23 cellular contexts compared by ENCODE assay signal in genomic region chr1:31655756-31656155, GRCh38. TPM values are rescaled to one million over a fixed set of nuclear protein-coding genes. Genes with fewer than 3 reads are reported as not detected.
DNase-seq lines count a peak whose midpoint lies in the region; ATAC-seq and TF ChIP-seq lines count a peak whose summit lies in the region.
"Had no signal": no experiment of that assay in that cellular context is flagged by ENCODE, and none has a peak within 500 bp of the region (broad histone marks: within the 10 kb centered on the region; RNA-seq: fewer than 3 reads in every experiment).

No MANE protein-coding gene starts in this region.

- intact Hi-C loops in Right ventricle myocardium superior (cut with DNase I) (no loop called here), right cardiac atrium (cut with DNase I) (loop anchor here in 1 of 4 donors (5.0 kb wide), 1 partner anchor 137 kb away; no protein-coding TSS in a partner anchor)

- H3K27me3 ChIP-seq in right cardiac atrium (ENCODE audit: control insufficient read depth, insufficient read depth) = no peaks in the 10 kb centered on the region
- no peaks in the 10 kb centered on the region for H3K27me3 ChIP-seq in endodermal cell (ENCODE audit: control insufficient read depth, insufficient read depth, low read length, poor library complexity, severe bottlenecking)

- H3K27me3 Mint-ChIP-seq in endodermal cell (ENCODE audit: insufficient read depth) = peaks cover 1% of the 10 kb centered on the region
- peaks cover 8% of the 10 kb centered on the region for H3K27me3 Mint-ChIP-seq in progenitor cell of endocrine pancreas

- peaks cover 14% of the 10 kb centered on the region for H3K4me1 Mint-ChIP-seq in endodermal cell
- peaks cover 17% of the 10 kb centered on the region for H3K4me1 Mint-ChIP-seq in progenitor cell of endocrine pancreas (ENCODE audit: low read depth)
- H3K4me1 Mint-ChIP-seq: IgD-negative memory B cell had no signal

- H3K4me3 ChIP-seq in right cardiac atrium (ENCODE audit: low read length) (no peak overlapping the region), endodermal cell (ENCODE audit: low read length) (no peak overlapping the region)
- H3K4me3 ChIP-seq: SJCRH30 had no signal

- H3K27ac Mint-ChIP-seq in endodermal cell (peak overlapping the region; percentile 53), progenitor cell of endocrine pancreas (peak overlapping the region; percentile 17)

- ATAC-seq in Right ventricle myocardium superior (ENCODE audit: poor library complexity) (no peak), right cardiac atrium (no peak)
- ATAC-seq: Panc1 had no signal

- H3K4me3 Mint-ChIP-seq in endodermal cell = no peak overlapping the region
- H3K4me3 Mint-ChIP-seq in progenitor cell of endocrine pancreas (ENCODE audit: low read depth) = no peak overlapping the region
- H3K4me3 Mint-ChIP-seq: IgD-negative memory B cell had no signal

- H3K36me3 Mint-ChIP-seq in endodermal cell (ENCODE audit: low read depth) (no peaks in the 10 kb centered on the region), progenitor cell of endocrine pancreas (ENCODE audit: insufficient read depth) (no peaks in the 10 kb centered on the region)
- H3K36me3 Mint-ChIP-seq: CD14-positive monocyte, IgD-negative memory B cell had no signal

- H3K4me1 ChIP-seq in right cardiac atrium (ENCODE audit: control insufficient read depth, insufficient read depth, low read length) = no peaks in the 10 kb centered on the region
- H3K4me1 ChIP-seq in endodermal cell (ENCODE audit: control insufficient read depth, insufficient read depth, low read length) = peaks cover 9% of the 10 kb centered on the region
- H3K4me1 ChIP-seq: SJCRH30 had no signal

- H3K9me3 ChIP-seq in right cardiac atrium (ENCODE audit: control insufficient read depth, low read length) (no peaks in the 10 kb centered on the region), endodermal cell (ENCODE audit: control insufficient read depth, low read length) (no peaks in the 10 kb centered on the region)
- H3K9me3 ChIP-seq: SJCRH30 had no signal

- TF ChIP-seq CTCF in endodermal cell (conservative IDR thresholded peaks at IDR 0.05) (no peak), progenitor cell of endocrine pancreas (IDR thresholded peaks at IDR 0.05; ENCODE audit: unreplicated experiment) (no peak)

- DNase-seq in Right ventricle myocardium superior (peak; percentile 1), right cardiac atrium (no peak), endodermal cell (no peak), progenitor cell of endocrine pancreas (ENCODE audit: low spot score, unreplicated experiment) (no peak), GM19240 (ENCODE audit: insufficient read length, low spot score) (no peak), GDM1 (lab: John Stamatoyannopoulos, UW) (no peak)
- no peak for DNase-seq in stimulated activated CD4-positive, alpha-beta T cell treated with anti-CD3 and anti-CD28 coated beads, Interleukin-15, amount 100 ng/mL, for 24 hours
- DNase-seq: AML-193; DMS53; GF-D8; Karpas-422; NCI-H187; NCI-H345; NCI-H524; NCI-H774; NK-92 treated with Interleukin-12 subunit alpha and Interleukin-12 subunit beta, amount 100 ng/mL, for 24 hours; SJCRH30 had no signal

- H3K9me3 Mint-ChIP-seq in endodermal cell (no peaks in the 10 kb centered on the region), progenitor cell of endocrine pancreas (ENCODE audit: low read depth) (no peaks in the 10 kb centered on the region)
- H3K9me3 Mint-ChIP-seq: IgD-negative memory B cell had no signal

- H3K36me3 ChIP-seq in endodermal cell (ENCODE audit: control insufficient read depth, insufficient read depth, low read length) = no peaks in the 10 kb centered on the region
- H3K36me3 ChIP-seq: SJCRH30 had no signal

- WGBS in right cardiac atrium = 81% methylated on average over 4 of the region's 4 CpGs
- WGBS in endodermal cell (ENCODE audit: insufficient coverage in 1 of 2, insufficient read length in 1 of 2), 2 experiments = 84 to 90% methylated on average over 3 to 4 of the region's 4 CpGs

- no peak overlapping the region for H3K9ac ChIP-seq in endodermal cell (ENCODE audit: extremely low read depth, low read length, poor library complexity, severe bottlenecking)

- H3K27ac ChIP-seq in right cardiac atrium (ENCODE audit: low read length) (no peak overlapping the region), endodermal cell (ENCODE audit: low read depth, low read length) (no peak overlapping the region)
- H3K27ac ChIP-seq: SJCRH30 had no signal

RNA-seq across cellular contexts. Expression of gene PEF1, which starts 11.1 kb away (rescaled TPM):
- 31.1 TPM for total RNA-seq in Right ventricle myocardium superior
- 10 to 100 TPM; 38.6 to 46.0 (median 42.2) TPM for total RNA-seq in right cardiac atrium
- 47.7 TPM for polyA plus RNA-seq in right cardiac atrium
- total RNA-seq in endodermal cell = 10 to 100 TPM; 51.4 to 59.1 TPM
- polyA plus RNA-seq in endodermal cell (2013, experiment 1 of 2) = 60.4 TPM
- 61.7 TPM for polyA plus RNA-seq in endodermal cell (2013, experiment 2 of 2)
- total RNA-seq in progenitor cell of endocrine pancreas = 39.1 and 42.8 TPM in 2 replicates

RNA-seq across cellular contexts. Expression of gene HCRTR1, which starts 38.3 kb away (rescaled TPM):
- total RNA-seq in Right ventricle myocardium superior (0.46 TPM), right cardiac atrium (under 1 TPM in 2 of 4 donors, not detected in 2; 0.14 to 0.37 TPM), endodermal cell (not detected), progenitor cell of endocrine pancreas (not detected in 2 replicates)
- 0.18 TPM for polyA plus RNA-seq in right cardiac atrium
- 0.28 TPM for polyA plus RNA-seq in endodermal cell (2013, experiment 1 of 2)
- not detected for polyA plus RNA-seq in endodermal cell (2013, experiment 2 of 2)
- total RNA-seq: A172, M059J, SJCRH30 had no signal
- polyA plus RNA-seq: AG04450, CD14-positive monocyte, IgD-negative memory B cell had no signal

RNA-seq across cellular contexts. Expression of gene COL16A1, which starts 48.1 kb away (rescaled TPM):
- 10.9 TPM for total RNA-seq in Right ventricle myocardium superior
- 10 to 100 TPM; 40.6 to 50.5 (median 50.3) TPM for total RNA-seq in right cardiac atrium
- 37.4 TPM for polyA plus RNA-seq in right cardiac atrium
- total RNA-seq in endodermal cell = 1 to 10 TPM; 7.4 to 9.9 TPM
- 3.6 TPM for polyA plus RNA-seq in endodermal cell (2013, experiment 1 of 2)
- 2.7 TPM for polyA plus RNA-seq in endodermal cell (2013, experiment 2 of 2)
- 0.67 and 2.1 TPM in 2 replicates for total RNA-seq in progenitor cell of endocrine pancreas
- polyA plus RNA-seq: CD14-positive monocyte, IgD-negative memory B cell had no signal
